ENCODE assay signal across 8 cellular contexts in the genomic region with DNA sequence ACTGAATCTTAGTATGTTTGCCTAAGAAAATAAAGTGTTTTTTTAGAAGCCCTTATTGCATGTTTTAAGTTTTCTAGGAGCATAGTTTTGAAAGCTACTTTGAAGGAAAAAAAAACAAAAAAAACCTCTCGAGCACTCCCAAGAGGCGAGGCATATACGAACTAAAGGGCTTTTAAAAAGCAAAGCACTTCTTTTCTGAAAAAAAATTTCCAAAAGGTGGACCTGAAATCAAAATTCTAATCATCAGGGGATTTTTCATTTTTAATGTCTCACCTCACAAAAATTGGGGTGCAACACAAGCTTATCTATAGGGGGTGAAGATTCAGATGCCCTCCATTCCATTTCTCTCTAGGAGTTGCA. TPM values are rescaled to one million over a fixed set of nuclear protein-coding genes. Genes with fewer than 3 reads are reported as not detected.
DNase-seq lines count a peak whose midpoint lies in the region; ATAC-seq and TF ChIP-seq lines count a peak whose summit lies in the region.

No MANE protein-coding gene starts in this region.

- H3K4me3 ChIP-seq in BE2C (ENCODE audit: low read depth, low read length) (peak overlapping the region; percentile 77), breast epithelium (peak overlapping the region; percentile 69 to 85 (median 81)), mononuclear cell (ENCODE audit: low read length) (peak overlapping the region; percentile 90)

- no peaks in the 10 kb centered on the region for H3K27me3 ChIP-seq in BE2C
- H3K27me3 ChIP-seq in breast epithelium, result no peaks in the 10 kb centered on the region
- H3K27me3 ChIP-seq in mononuclear cell (ENCODE audit: insufficient read depth, low read length), result no peaks in the 10 kb centered on the region

- DNase-seq in BE2C, result no peak
- no peak for DNase-seq in breast epithelium (ENCODE audit: low spot score in 2 of 2)
- DNase-seq in epidermal melanocyte (ENCODE audit: insufficient read length, low spot score), result no peak
- DNase-seq in HCEC 1CT, result no peak
- DNase-seq in stimulated activated CD4-positive, alpha-beta T cell treated with anti-CD3 and anti-CD28 coated beads, Interleukin-2, amount 100 ng/mL, for 24 hours, result no peak
- DNase-seq in activated CD8-positive, alpha-beta memory T cell treated with anti-CD3 and anti-CD28 coated beads, Interleukin-2, amount 50 U/mL, for 4 hours, result no peak

- H3K9me3 ChIP-seq in BE2C (no peaks in the 10 kb centered on the region), breast epithelium (no peaks in the 10 kb centered on the region), mononuclear cell (ENCODE audit: low read depth, low read length) (no peaks in the 10 kb centered on the region)

- TF ChIP-seq CTCF in BE2C (IDR thresholded peaks at IDR 0.05; ENCODE audit: low read depth, low read length) (no peak), breast epithelium (IDR thresholded peaks at IDR 0.05) (peak in 1 of 3 donors; percentile 16)

- H3K4me1 ChIP-seq in BE2C (no peaks in the 10 kb centered on the region), breast epithelium (no peaks in the 10 kb centered on the region), mononuclear cell (ENCODE audit: insufficient read depth, low read length) (peaks cover 11% of the 10 kb centered on the region)

- peak overlapping the region; percentile 94 to 97 for H3K27ac ChIP-seq in breast epithelium

- peak; percentile 1 for ATAC-seq in HG03354 (IDR thresholded peaks at IDR 0.05; ENCODE audit: poor library complexity, severe bottlenecking, unreplicated experiment)

- no peak for TF ChIP-seq POLR2A in breast epithelium (IDR thresholded peaks at IDR 0.05)

- H3K36me3 ChIP-seq in BE2C (no peaks in the 10 kb centered on the region), breast epithelium (no peaks in the 10 kb centered on the region)

- intact Hi-C loops in breast epithelium (cut with DNase I; ENCODE audit: low total_unique reads), result no loop called here

RNA-seq across cellular contexts. Expression of gene GLMN, which starts 0.6 kb away (rescaled TPM):
- 4.0 TPM for polyA plus RNA-seq in BE2C (2012; ENCODE audit: insufficient read depth, insufficient read length, low read depth)
- total RNA-seq in breast epithelium (10 to 100 TPM in 2 of 3 donors, 1 to 10 TPM in 1; 8.8 to 17.0 (median 10.8) TPM), mononuclear cell (11.8 TPM)

RNA-seq across cellular contexts. Expression of gene RPAP2, which starts 0.7 kb away (rescaled TPM):
- 5.5 TPM for polyA plus RNA-seq in BE2C (2012; ENCODE audit: insufficient read depth, insufficient read length, low read depth)
- total RNA-seq in breast epithelium, result 10 to 100 TPM in 2 of 3 donors, 1 to 10 TPM in 1; 7.8 to 14.7 (median 12.3) TPM
- total RNA-seq in mononuclear cell, result 19.2 TPM
